ENCODE assay signal across 7 cellular contexts in genomic region chr10:1869861-1870260, GRCh38.
"Had no signal": no experiment of that assay in that cellular context is flagged by ENCODE, and none has a peak within 500 bp of the region (broad histone marks: within the 10 kb centered on the region; RNA-seq: fewer than 3 reads in every experiment).

No MANE protein-coding gene starts in this region.

- H2AFZ ChIP-seq: GM23248 had no signal

- H3K9me3 ChIP-seq: HAP-1 had no signal

- DNase-seq: GM23248, GOT3, H7, HFFc6, KBM-7 had no signal

- H3K9ac ChIP-seq: GM23248 had no signal

- H3K36me3 ChIP-seq: HAP-1 had no signal

- H3K4me1 ChIP-seq: HAP-1 had no signal

- H3K27ac ChIP-seq: GM23248, HL-60 had no signal

- H3K4me3 ChIP-seq: GM23248, HAP-1 had no signal
